Comparison of ENCODE assay signal across 21 cellular contexts in genomic region chr3:63955036-63955650, GRCh38. TPM values are rescaled to one million over a fixed set of nuclear protein-coding genes. Genes with fewer than 3 reads are reported as not detected.
A peak's percentile ranks its signal among the peaks of the same experiment; 100 is the strongest.
DNase-seq lines count a peak whose midpoint lies in the region; ATAC-seq and TF ChIP-seq lines count a peak whose summit lies in the region.
"Had no signal": no experiment of that assay in that cellular context is flagged by ENCODE, and none has a peak within 500 bp of the region (broad histone marks: within the 10 kb centered on the region; RNA-seq: fewer than 3 reads in every experiment).

No MANE protein-coding gene starts in this region.

- no peaks in the 10 kb centered on the region for H3K27me3 Mint-ChIP-seq in activated T-cell treated with anti-CD3 and anti-CD28 coated beads, Interleukin-2, amount 50 U/mL, for 24 hours
- H3K27me3 Mint-ChIP-seq in activated CD8-positive, alpha-beta T cell treated with anti-CD3 and anti-CD28 coated beads for 36 hours: no peaks in the 10 kb centered on the region
- H3K27me3 Mint-ChIP-seq: activated CD8-positive, alpha-beta memory T cell treated with anti-CD3 and anti-CD28 coated beads, Interleukin-2, amount 10 ng/mL, durations not matched to agents 7 days and 5 days had no signal

- TF ChIP-seq POLR2A in breast epithelium (IDR thresholded peaks at IDR 0.05): no peak

- H3K4me3 ChIP-seq in breast epithelium: no peak overlapping the region
- H3K4me3 ChIP-seq: HAP-1, sigmoid colon, transverse colon had no signal

- no peak overlapping the region for H3K27ac ChIP-seq in breast epithelium
- H3K27ac ChIP-seq: foreskin keratinocyte, sigmoid colon had no signal

- POLR2A ChIA-PET in activated CD8-positive, alpha-beta T cell treated with anti-CD3 and anti-CD28 coated beads for 36 hours (lab: Charles Lee): no interaction called here

- H3K27ac Mint-ChIP-seq in activated T-cell treated with anti-CD3 and anti-CD28 coated beads, Interleukin-2, amount 50 U/mL, for 24 hours: peak overlapping the region; percentile 70
- H3K27ac Mint-ChIP-seq in activated CD8-positive, alpha-beta T cell treated with anti-CD3 and anti-CD28 coated beads for 36 hours: peak overlapping the region; percentile 17
- H3K27ac Mint-ChIP-seq in stimulated activated effector memory CD8-positive, alpha-beta T cell treated with anti-CD3 and anti-CD28 coated beads, Interleukin-12 subunit alpha, Interleukin-12 subunit beta, amount 100 ng/mL, for 72 hours: peak overlapping the region; percentile 26
- H3K27ac Mint-ChIP-seq: activated CD8-positive, alpha-beta memory T cell treated with anti-CD3 and anti-CD28 coated beads, Interleukin-2, amount 10 ng/mL, durations not matched to agents 7 days and 5 days had no signal

- no peak for DNase-seq in activated T-cell treated with anti-CD3 and anti-CD28 coated beads, Interleukin-2, amount 50 U/mL, for 24 hours
- no peak for DNase-seq in activated T-cell treated with anti-CD3 and anti-CD28 coated beads, Interleukin-2, amount 50 U/mL, for 1 hour
- no peak for DNase-seq in activated CD8-positive, alpha-beta T cell treated with anti-CD3 and anti-CD28 coated beads for 36 hours
- DNase-seq in left colon (no peak), breast epithelium (ENCODE audit: low spot score in 2 of 2) (no peak)
- no peak for DNase-seq in stimulated activated effector memory CD8-positive, alpha-beta T cell treated with anti-CD3 and anti-CD28 coated beads, Interleukin-12 subunit alpha, Interleukin-12 subunit beta, amount 100 ng/mL, for 72 hours (ENCODE audit: low spot score in 2 of 2)
- DNase-seq: activated CD8-positive, alpha-beta memory T cell treated with anti-CD3 and anti-CD28 coated beads, Interleukin-2, amount 10 ng/mL, durations not matched to agents 7 days and 5 days; central memory CD4-positive, alpha-beta T cell; foreskin keratinocyte; NCI-H187 treated with DMSO at 0.1 percent for 48 hours; NCI-H510A treated with DMSO at 0.1 percent for 48 hours; nucleus accumbens; sigmoid colon; stimulated activated CD4-positive, alpha-beta T cell treated with anti-CD3 and anti-CD28 coated beads, Interleukin-4, amount 100 ng/mL, for 24 hours; transverse colon had no signal

- H3K9me3 Mint-ChIP-seq in activated T-cell treated with anti-CD3 and anti-CD28 coated beads, Interleukin-2, amount 50 U/mL, for 24 hours: no peaks in the 10 kb centered on the region
- no peaks in the 10 kb centered on the region for H3K9me3 Mint-ChIP-seq in activated CD8-positive, alpha-beta T cell treated with anti-CD3 and anti-CD28 coated beads for 36 hours
- H3K9me3 Mint-ChIP-seq in stimulated activated effector memory CD8-positive, alpha-beta T cell treated with anti-CD3 and anti-CD28 coated beads, Interleukin-12 subunit alpha, Interleukin-12 subunit beta, amount 100 ng/mL, for 72 hours: no peaks in the 10 kb centered on the region

- H3K4me1 ChIP-seq in breast epithelium: no peaks in the 10 kb centered on the region

- no peak for ATAC-seq in activated CD8-positive, alpha-beta T cell treated with anti-CD3 and anti-CD28 coated beads for 36 hours
- peak; percentile 19 for ATAC-seq in left colon
- no peak for ATAC-seq in stimulated activated effector memory CD8-positive, alpha-beta T cell treated with anti-CD3 and anti-CD28 coated beads, Interleukin-12 subunit alpha, Interleukin-12 subunit beta, amount 100 ng/mL, for 72 hours
- ATAC-seq in HG03097 (IDR thresholded peaks at IDR 0.05; ENCODE audit: low FRiP score, unreplicated experiment): no peak
- ATAC-seq in HG03520 (IDR thresholded peaks at IDR 0.05; ENCODE audit: unreplicated experiment): no peak
- ATAC-seq: activated CD8-positive, alpha-beta memory T cell treated with anti-CD3 and anti-CD28 coated beads, Interleukin-2, amount 10 ng/mL, durations not matched to agents 7 days and 5 days had no signal

- no peak overlapping the region for H3K4me3 Mint-ChIP-seq in activated T-cell treated with anti-CD3 and anti-CD28 coated beads, Interleukin-2, amount 50 U/mL, for 24 hours
- no peak overlapping the region for H3K4me3 Mint-ChIP-seq in activated CD8-positive, alpha-beta T cell treated with anti-CD3 and anti-CD28 coated beads for 36 hours
- no peak overlapping the region for H3K4me3 Mint-ChIP-seq in stimulated activated effector memory CD8-positive, alpha-beta T cell treated with anti-CD3 and anti-CD28 coated beads, Interleukin-12 subunit alpha, Interleukin-12 subunit beta, amount 100 ng/mL, for 72 hours
- H3K4me3 Mint-ChIP-seq: activated CD8-positive, alpha-beta memory T cell treated with anti-CD3 and anti-CD28 coated beads, Interleukin-2, amount 10 ng/mL, durations not matched to agents 7 days and 5 days had no signal

- CTCF ChIA-PET in activated CD8-positive, alpha-beta T cell treated with anti-CD3 and anti-CD28 coated beads for 36 hours (lab: Charles Lee): interaction anchor here (32.0 kb wide), 1 partner anchor 32 kb away, joined by 595 read pairs; no protein-coding TSS in a partner anchor

- peaks cover 50% of the 10 kb centered on the region for H3K36me3 Mint-ChIP-seq in activated T-cell treated with anti-CD3 and anti-CD28 coated beads, Interleukin-2, amount 50 U/mL, for 24 hours (ENCODE audit: low read depth)
- peaks cover 16% of the 10 kb centered on the region for H3K36me3 Mint-ChIP-seq in activated CD8-positive, alpha-beta T cell treated with anti-CD3 and anti-CD28 coated beads for 36 hours (ENCODE audit: low read depth)
- peaks cover 49% of the 10 kb centered on the region for H3K36me3 Mint-ChIP-seq in stimulated activated effector memory CD8-positive, alpha-beta T cell treated with anti-CD3 and anti-CD28 coated beads, Interleukin-12 subunit alpha, Interleukin-12 subunit beta, amount 100 ng/mL, for 72 hours

- H3K4me1 Mint-ChIP-seq in activated T-cell treated with anti-CD3 and anti-CD28 coated beads, Interleukin-2, amount 50 U/mL, for 24 hours (ENCODE audit: low read depth): peaks cover 57% of the 10 kb centered on the region
- H3K4me1 Mint-ChIP-seq in activated CD8-positive, alpha-beta T cell treated with anti-CD3 and anti-CD28 coated beads for 36 hours (ENCODE audit: low read depth): peaks cover 34% of the 10 kb centered on the region
- H3K4me1 Mint-ChIP-seq in stimulated activated effector memory CD8-positive, alpha-beta T cell treated with anti-CD3 and anti-CD28 coated beads, Interleukin-12 subunit alpha, Interleukin-12 subunit beta, amount 100 ng/mL, for 72 hours: peaks cover 44% of the 10 kb centered on the region

- no peaks in the 10 kb centered on the region for H3K9me3 ChIP-seq in breast epithelium
- H3K9me3 ChIP-seq: HAP-1, sigmoid colon, transverse colon had no signal

- intact Hi-C loops in activated CD8-positive, alpha-beta T cell treated with anti-CD3 and anti-CD28 coated beads for 36 hours (cut with micrococcal nuclease): no loop called here
- intact Hi-C loops in left colon (cut with DNase I, micrococcal nuclease): no loop called here
- intact Hi-C loops in breast epithelium (cut with DNase I; ENCODE audit: low total_unique reads): no loop called here

- H3K36me3 ChIP-seq in breast epithelium: no peaks in the 10 kb centered on the region
- H3K36me3 ChIP-seq: HAP-1, transverse colon had no signal

- no peaks in the 10 kb centered on the region for H3K27me3 ChIP-seq in breast epithelium
- H3K27me3 ChIP-seq: foreskin keratinocyte, sigmoid colon, transverse colon had no signal

- TF ChIP-seq CTCF in activated CD8-positive, alpha-beta T cell treated with anti-CD3 and anti-CD28 coated beads for 36 hours (IDR thresholded peaks at IDR 0.05): no peak
- TF ChIP-seq CTCF in breast epithelium (IDR thresholded peaks at IDR 0.05): no peak

RNA-seq across cellular contexts. Expression of gene SCAANT1, which starts 43.0 kb away (rescaled TPM):
- not detected for total RNA-seq in activated CD8-positive, alpha-beta T cell treated with anti-CD3 and anti-CD28 coated beads for 36 hours
- total RNA-seq in left colon (not detected), breast epithelium (not detected)
- total RNA-seq: foreskin keratinocyte, lower leg skin, OCI-LY7, sigmoid colon, SK-MEL-5, transverse colon had no signal

Comparison
In these comparisons a context has a peak if more than half of its experiments do, and no peak if none do; other contexts are left out.
1. H3K27ac Mint-ChIP-seq: peak in every context shown above with its lines; median percentile 70 in activated T-cell treated with anti-CD3 and anti-CD28 coated beads, Interleukin-2, amount 50 U/mL, for 24 hours; 26 in stimulated activated effector memory CD8-positive, alpha-beta T cell treated with anti-CD3 and anti-CD28 coated beads, Interleukin-12 subunit alpha, Interleukin-12 subunit beta, amount 100 ng/mL, for 72 hours; 17 in activated CD8-positive, alpha-beta T cell treated with anti-CD3 and anti-CD28 coated beads for 36 hours.